ENCODE assay signal across 13 cellular contexts in the genomic region with DNA sequence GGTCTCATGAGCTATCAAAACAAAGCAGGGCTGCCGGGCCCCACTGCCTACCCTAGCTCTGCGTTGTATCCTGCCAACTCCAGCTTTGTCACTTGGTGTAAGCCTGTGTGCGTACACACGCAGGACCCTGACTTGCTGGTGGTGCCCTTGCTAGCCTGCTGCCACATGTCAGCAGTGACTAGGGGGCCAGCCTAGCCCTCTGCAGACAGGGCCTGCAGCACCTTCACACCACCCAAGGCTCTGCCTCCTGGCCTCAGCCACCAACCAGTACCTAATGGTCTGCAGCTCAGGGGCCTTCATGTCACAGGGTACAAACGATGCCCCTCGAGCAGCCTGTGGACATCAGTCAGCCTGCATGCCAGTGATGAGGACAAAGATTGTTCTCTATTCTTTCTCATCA. TPM values are rescaled to one million over a fixed set of nuclear protein-coding genes. Genes with fewer than 3 reads are reported as not detected.
A peak's percentile ranks its signal among the peaks of the same experiment; 100 is the strongest.
DNase-seq lines count a peak whose midpoint lies in the region; ATAC-seq and TF ChIP-seq lines count a peak whose summit lies in the region.
"Had no signal": no experiment of that assay in that cellular context is flagged by ENCODE, and none has a peak within 500 bp of the region (broad histone marks: within the 10 kb centered on the region; RNA-seq: fewer than 3 reads in every experiment).

No MANE protein-coding gene starts in this region.

- H3K36me3 Mint-ChIP-seq in activated naive CD8-positive, alpha-beta T cell treated with anti-CD3 and anti-CD28 coated beads, Interleukin-2, amount 10 ng/mL, durations not matched to agents 7 days and 5 days = peaks cover 3% of the 10 kb centered on the region
- no peaks in the 10 kb centered on the region for H3K36me3 Mint-ChIP-seq in naive thymus-derived CD8-positive, alpha-beta T cell
- H3K36me3 Mint-ChIP-seq: mesothelial cell of epicardium had no signal

- ATAC-seq in DND-41 (ENCODE audit: insufficient read depth, low read depth) = no peak
- peak; percentile 22 for ATAC-seq in activated naive CD8-positive, alpha-beta T cell treated with anti-CD3 and anti-CD28 coated beads, Interleukin-2, amount 10 ng/mL, durations not matched to agents 7 days and 5 days (ENCODE audit: low read depth)
- ATAC-seq in naive thymus-derived CD8-positive, alpha-beta T cell = peak; percentile 25 to 34
- no peak for ATAC-seq in HG02973 (IDR thresholded peaks at IDR 0.05; ENCODE audit: unreplicated experiment)

- H3K9ac ChIP-seq in BLaER1 (peak overlapping the region; percentile 74), DND-41 (ENCODE audit: low read depth, low read length) (no peak overlapping the region)

- H3K4me1 ChIP-seq in BLaER1 (peaks cover 83% of the 10 kb centered on the region), DND-41 (ENCODE audit: insufficient read depth, low read length) (peaks cover 8% of the 10 kb centered on the region)

- no peaks in the 10 kb centered on the region for H3K27me3 ChIP-seq in BLaER1
- no peaks in the 10 kb centered on the region for H3K27me3 ChIP-seq in DND-41 (ENCODE audit: insufficient read depth, low read length, poor library complexity)
- H3K27me3 ChIP-seq: sigmoid colon had no signal

- H3K4me1 Mint-ChIP-seq in activated naive CD8-positive, alpha-beta T cell treated with anti-CD3 and anti-CD28 coated beads, Interleukin-2, amount 10 ng/mL, durations not matched to agents 7 days and 5 days = peaks cover 32% of the 10 kb centered on the region
- peaks cover 21 to 36% (median 30%) of the 10 kb centered on the region in 4 donors for H3K4me1 Mint-ChIP-seq in naive thymus-derived CD8-positive, alpha-beta T cell

- H3K27ac ChIP-seq in BLaER1 (peak overlapping the region; percentile 82), DND-41 (ENCODE audit: low read length) (peak overlapping the region; percentile 51; the same call in 1 of the 2 replicates)
- H3K27ac ChIP-seq: sigmoid colon, thoracic aorta had no signal

- DNase-seq in DND-41 (no peak), NCI-H2171 treated with DMSO at 0.1 percent for 48 hours (lab: John Stamatoyannopoulos, UW) (no peak), NCI-H187 (lab: John Stamatoyannopoulos, UW) (no peak)
- no peak for DNase-seq in activated naive CD8-positive, alpha-beta T cell treated with anti-CD3 and anti-CD28 coated beads, Interleukin-2, amount 10 ng/mL, durations not matched to agents 7 days and 5 days
- peak in 1 of 10 donors; percentile 10 for DNase-seq in naive thymus-derived CD8-positive, alpha-beta T cell
- no peak for DNase-seq in stimulated activated CD4-positive, alpha-beta T cell treated with anti-CD3 and anti-CD28 coated beads, Interleukin-2, amount 100 ng/mL, for 24 hours
- DNase-seq: activated CD4-positive, CD25-positive, alpha-beta regulatory T cell treated with anti-CD3 and anti-CD28 coated beads, Interleukin-2, amount 50 U/mL, for 72 hours; nucleus accumbens; sigmoid colon had no signal

- TF ChIP-seq CTCF in DND-41 (IDR thresholded peaks at IDR 0.05; ENCODE audit: borderline replicate concordance, extremely low read depth, low read length, poor library complexity, severe bottlenecking) = no peak

- H3K27me3 Mint-ChIP-seq in activated naive CD8-positive, alpha-beta T cell treated with anti-CD3 and anti-CD28 coated beads, Interleukin-2, amount 10 ng/mL, durations not matched to agents 7 days and 5 days = no peaks in the 10 kb centered on the region
- no peaks in the 10 kb centered on the region for H3K27me3 Mint-ChIP-seq in naive thymus-derived CD8-positive, alpha-beta T cell

- no peaks in the 10 kb centered on the region for H3K79me2 ChIP-seq in DND-41 (ENCODE audit: insufficient read depth, low read length)

- H3K4me2 ChIP-seq in BLaER1 = peak overlapping the region; percentile 91
- no peak overlapping the region for H3K4me2 ChIP-seq in DND-41 (ENCODE audit: insufficient read depth, low read length)

- no peak overlapping the region for H2AFZ ChIP-seq in DND-41 (ENCODE audit: low read depth, low read length)

- H3K4me3 Mint-ChIP-seq in activated naive CD8-positive, alpha-beta T cell treated with anti-CD3 and anti-CD28 coated beads, Interleukin-2, amount 10 ng/mL, durations not matched to agents 7 days and 5 days = peak overlapping the region; percentile 15
- peak overlapping the region in 6 of 10 donors; percentile 1 to 61 (median 37) for H3K4me3 Mint-ChIP-seq in naive thymus-derived CD8-positive, alpha-beta T cell
- H3K4me3 Mint-ChIP-seq: mesothelial cell of epicardium had no signal

- no peaks in the 10 kb centered on the region for H3K9me3 Mint-ChIP-seq in activated naive CD8-positive, alpha-beta T cell treated with anti-CD3 and anti-CD28 coated beads, Interleukin-2, amount 10 ng/mL, durations not matched to agents 7 days and 5 days
- no peaks in the 10 kb centered on the region for H3K9me3 Mint-ChIP-seq in naive thymus-derived CD8-positive, alpha-beta T cell
- H3K9me3 Mint-ChIP-seq: mesothelial cell of epicardium had no signal

- 0 out of 2 replicates have a peak overlapping the region, but pooled peaks have one; percentile 27 for H3K4me3 ChIP-seq in BLaER1
- no peak overlapping the region for H3K4me3 ChIP-seq in DND-41 (ENCODE audit: low read depth in 1 of 2, low read length in 2 of 2)
- H3K4me3 ChIP-seq: sigmoid colon, thoracic aorta had no signal

- H3K9me3 ChIP-seq in BLaER1 (no peaks in the 10 kb centered on the region), DND-41 (ENCODE audit: insufficient read depth, low read length, severe bottlenecking) (no peaks in the 10 kb centered on the region)
- H3K9me3 ChIP-seq: sigmoid colon, thoracic aorta had no signal

- peak overlapping the region; percentile 76 for H3K27ac Mint-ChIP-seq in activated naive CD8-positive, alpha-beta T cell treated with anti-CD3 and anti-CD28 coated beads, Interleukin-2, amount 10 ng/mL, durations not matched to agents 7 days and 5 days
- peak overlapping the region in 9 of 10 donors; percentile 17 to 86 (median 73) for H3K27ac Mint-ChIP-seq in naive thymus-derived CD8-positive, alpha-beta T cell

- H3K36me3 ChIP-seq in BLaER1 = peaks cover 20% of the 10 kb centered on the region
- peaks cover 56% of the 10 kb centered on the region for H3K36me3 ChIP-seq in DND-41 (ENCODE audit: insufficient read depth, low read length)
- H3K36me3 ChIP-seq: sigmoid colon, thoracic aorta had no signal

- H4K20me1 ChIP-seq in BLaER1 (peaks cover 5% of the 10 kb centered on the region; the same call in 1 of the 2 replicates), DND-41 (ENCODE audit: insufficient read depth, low read length) (peaks cover 17% of the 10 kb centered on the region; the same call in 1 of the 2 replicates)

- POLR2A ChIA-PET in activated naive CD8-positive, alpha-beta T cell treated with anti-CD3 and anti-CD28 coated beads, Interleukin-2, amount 10 ng/mL, durations not matched to agents 7 days and 5 days (lab: Charles Lee) = interaction anchor here (0.8 to 1.6 kb wide), 5 partner anchors 9 to 68 kb away, joined by 4 to 6 read pairs (median 5); a partner anchor contains a TSS
- POLR2A ChIA-PET in naive thymus-derived CD8-positive, alpha-beta T cell (lab: Charles Lee) = no interaction called here

RNA-seq across cellular contexts. Expression of a gene that starts 30.1 kb away (rescaled TPM):
- total RNA-seq in activated naive CD8-positive, alpha-beta T cell treated with anti-CD3 and anti-CD28 coated beads, Interleukin-2, amount 10 ng/mL, durations not matched to agents 7 days and 5 days = 10 to 100 TPM; 30.9 to 31.3 TPM
- 10 to 100 TPM; 28.6 to 29.0 TPM for total RNA-seq in naive thymus-derived CD8-positive, alpha-beta T cell
- polyA plus RNA-seq in naive thymus-derived CD8-positive, alpha-beta T cell = 1 to 10 TPM; 1.8 to 4.6 (median 2.2) TPM

Comparison
In these comparisons a context has a peak if more than half of its experiments do, and no peak if none do; other contexts are left out.
1. ATAC-seq: peak in activated naive CD8-positive, alpha-beta T cell treated with anti-CD3 and anti-CD28 coated beads, Interleukin-2, amount 10 ng/mL, durations not matched to agents 7 days and 5 days (single experiment) and naive thymus-derived CD8-positive, alpha-beta T cell (2 of 2); none in DND-41 (single experiment) and HG02973 (single experiment).